Comparison of ENCODE assay signal across 12 cellular contexts in the genomic region with DNA sequence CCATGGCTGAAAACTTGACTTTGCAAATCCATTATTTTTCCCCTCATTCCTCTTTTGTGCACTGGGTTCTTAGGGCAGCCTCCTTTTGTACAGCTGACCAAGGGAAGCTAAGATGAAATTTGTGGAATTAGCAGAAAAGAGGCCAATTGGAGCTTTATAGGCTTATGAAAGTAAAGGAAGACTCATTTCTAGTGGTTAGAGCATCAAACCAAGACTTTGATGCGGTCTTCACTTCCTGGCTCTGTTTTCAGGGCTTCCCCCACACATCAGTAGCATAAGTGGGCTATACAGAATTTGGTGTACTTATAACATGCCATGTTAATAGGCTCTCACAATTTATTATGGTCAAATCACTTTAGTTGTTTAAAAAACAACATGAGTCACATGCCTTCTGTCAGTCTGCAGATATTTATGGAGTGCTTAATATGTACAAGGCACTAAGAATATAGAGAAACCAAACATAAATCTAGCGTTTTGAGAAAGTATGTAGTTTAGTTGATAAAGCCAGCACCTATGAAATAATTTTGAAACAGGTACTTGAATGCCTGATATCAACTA. TPM values are rescaled to one million over a fixed set of nuclear protein-coding genes. Genes with fewer than 3 reads are reported as not detected.
DNase-seq lines count a peak whose midpoint lies in the region; ATAC-seq and TF ChIP-seq lines count a peak whose summit lies in the region.
"Had no signal": no experiment of that assay in that cellular context is flagged by ENCODE, and none has a peak within 500 bp of the region (broad histone marks: within the 10 kb centered on the region; RNA-seq: fewer than 3 reads in every experiment).

No MANE protein-coding gene starts in this region.

- H3K36me3 Mint-ChIP-seq in CD4-positive, alpha-beta T cell (ENCODE audit: low read depth): no peaks in the 10 kb centered on the region
- no peaks in the 10 kb centered on the region for H3K36me3 Mint-ChIP-seq in activated T-helper 2 cell treated with anti-CD3 and anti-CD28 coated beads, Interferon-gamma antibody, Interleukin-2, Interleukin-4, amounts not matched to agents 10 μg/mL and 5 μg/mL and 100 μg/mL, durations not matched to agents 14 hours and 24 hours and 36 hours (ENCODE audit: low read depth)

- no peak overlapping the region for H3K27ac ChIP-seq in CD4-positive, alpha-beta T cell (ENCODE audit: low read depth, low read length)
- no peak overlapping the region for H3K27ac ChIP-seq in heart right ventricle

- H4K20me1 ChIP-seq in Loucy (ENCODE audit: insufficient read depth, low read length, poor library complexity, severe bottlenecking): peaks cover 75% of the 10 kb centered on the region

- no peak for TF ChIP-seq CTCF in CD4-positive, alpha-beta T cell (IDR thresholded peaks at IDR 0.05)
- no peak for TF ChIP-seq CTCF in Loucy (conservative IDR thresholded peaks at IDR 0.05; ENCODE audit: low read length)
- TF ChIP-seq CTCF in heart right ventricle (IDR thresholded peaks at IDR 0.05): no peak

- no peaks in the 10 kb centered on the region for H3K9me3 ChIP-seq in CD4-positive, alpha-beta T cell (ENCODE audit: control insufficient read depth, low read length)
- H3K9me3 ChIP-seq in Loucy (ENCODE audit: insufficient read depth, low read depth, low read length) (no peaks in the 10 kb centered on the region), heart right ventricle (no peaks in the 10 kb centered on the region)

- intact Hi-C loops in CD4-positive, alpha-beta T cell (cut with DNase I, micrococcal nuclease): no loop called here
- intact Hi-C loops in activated T-helper 2 cell treated with anti-CD3 and anti-CD28 coated beads, Interferon-gamma antibody, Interleukin-2, Interleukin-4, amounts not matched to agents 10 μg/mL and 5 μg/mL and 100 μg/mL, durations not matched to agents 14 hours and 24 hours and 36 hours (cut with micrococcal nuclease): no loop called here
- intact Hi-C loops in heart right ventricle (cut with DNase I): loop anchor here in 1 of 10 donors (10.0 kb wide), 1 partner anchor 61 kb away; no protein-coding TSS in a partner anchor

- H3K4me1 Mint-ChIP-seq in CD4-positive, alpha-beta T cell (ENCODE audit: low read depth): peaks cover 5% of the 10 kb centered on the region
- H3K4me1 Mint-ChIP-seq in activated T-helper 2 cell treated with anti-CD3 and anti-CD28 coated beads, Interferon-gamma antibody, Interleukin-2, Interleukin-4, amounts not matched to agents 10 μg/mL and 5 μg/mL and 100 μg/mL, durations not matched to agents 14 hours and 24 hours and 36 hours (ENCODE audit: low read depth): peaks cover 4% of the 10 kb centered on the region

- peak overlapping the region; percentile 77 for H3K4me2 ChIP-seq in Loucy (ENCODE audit: low read depth, low read length, poor library complexity, severe bottlenecking)

- POLR2A ChIA-PET in CD4-positive, alpha-beta T cell (lab: Charles Lee): no interaction called here

- H3K27ac Mint-ChIP-seq in CD4-positive, alpha-beta T cell: no peak overlapping the region
- H3K27ac Mint-ChIP-seq in activated T-helper 2 cell treated with anti-CD3 and anti-CD28 coated beads, Interferon-gamma antibody, Interleukin-2, Interleukin-4, amounts not matched to agents 10 μg/mL and 5 μg/mL and 100 μg/mL, durations not matched to agents 14 hours and 24 hours and 36 hours: no peak overlapping the region

- no peak overlapping the region for H3K4me3 Mint-ChIP-seq in CD4-positive, alpha-beta T cell
- H3K4me3 Mint-ChIP-seq in activated T-helper 2 cell treated with anti-CD3 and anti-CD28 coated beads, Interferon-gamma antibody, Interleukin-2, Interleukin-4, amounts not matched to agents 10 μg/mL and 5 μg/mL and 100 μg/mL, durations not matched to agents 14 hours and 24 hours and 36 hours (ENCODE audit: low read depth): no peak overlapping the region

- H3K4me1 ChIP-seq in Loucy (ENCODE audit: insufficient read depth, low read length, poor library complexity, severe bottlenecking) (peaks cover 72% of the 10 kb centered on the region), heart right ventricle (peaks cover 0 to 37% (median 16%) of the 10 kb centered on the region in 9 donors)

- peaks cover 85% of the 10 kb centered on the region for H3K79me2 ChIP-seq in Loucy (ENCODE audit: insufficient read depth, low read length)

- DNase-seq in CD4-positive, alpha-beta T cell: peak in 1 of 10 experiments; percentile 8
- no peak for DNase-seq in T1000 (lab: John Stamatoyannopoulos, UW)
- DNase-seq in SHP77 treated with DMSO at 0.1 percent for 48 hours (lab: John Stamatoyannopoulos, UW): no peak
- no peak for DNase-seq in activated T-helper 2 cell treated with anti-CD3 and anti-CD28 coated beads, Interferon-gamma antibody, Interleukin-2, Interleukin-4, amounts not matched to agents 10 μg/mL and 5 μg/mL and 100 μg/mL, durations not matched to agents 14 hours and 24 hours and 36 hours (ENCODE audit: low spot score)
- no peak for DNase-seq in heart right ventricle
- DNase-seq: activated naive CD4-positive, alpha-beta T cell treated with anti-CD3 and anti-CD28 coated beads, Interleukin-2, amount 50 U/mL, for 16 hours; HCEC 1CT; left colon; NCI-H1436 treated with DMSO at 0.1 percent for 48 hours had no signal

- no peaks in the 10 kb centered on the region for H3F3A ChIP-seq in Loucy (ENCODE audit: low read depth)

- WGBS in heart right ventricle, 2 donors: 80 to 81% methylated on average over 2 of the region's 2 CpGs

- ATAC-seq in CD4-positive, alpha-beta T cell (ENCODE audit: poor library complexity): peak; percentile 76
- ATAC-seq in GM18867 (IDR thresholded peaks at IDR 0.05; ENCODE audit: unreplicated experiment): peak; percentile 76
- peak; percentile 67 for ATAC-seq in HG02623 (IDR thresholded peaks at IDR 0.05; ENCODE audit: unreplicated experiment)
- ATAC-seq in heart right ventricle: no peak
- ATAC-seq: left colon had no signal

- H3K27me3 Mint-ChIP-seq in CD4-positive, alpha-beta T cell: peaks cover 11% of the 10 kb centered on the region
- H3K27me3 Mint-ChIP-seq in activated T-helper 2 cell treated with anti-CD3 and anti-CD28 coated beads, Interferon-gamma antibody, Interleukin-2, Interleukin-4, amounts not matched to agents 10 μg/mL and 5 μg/mL and 100 μg/mL, durations not matched to agents 14 hours and 24 hours and 36 hours (ENCODE audit: low read depth): peaks cover 22% of the 10 kb centered on the region

- CTCF ChIA-PET in CD4-positive, alpha-beta T cell (lab: Charles Lee): no interaction called here

- no peaks in the 10 kb centered on the region for H3K9me3 Mint-ChIP-seq in CD4-positive, alpha-beta T cell
- no peaks in the 10 kb centered on the region for H3K9me3 Mint-ChIP-seq in activated T-helper 2 cell treated with anti-CD3 and anti-CD28 coated beads, Interferon-gamma antibody, Interleukin-2, Interleukin-4, amounts not matched to agents 10 μg/mL and 5 μg/mL and 100 μg/mL, durations not matched to agents 14 hours and 24 hours and 36 hours

- H3K36me3 ChIP-seq in Loucy (ENCODE audit: insufficient read depth, low read length) (no peaks in the 10 kb centered on the region), heart right ventricle (no peaks in the 10 kb centered on the region)

- no peaks in the 10 kb centered on the region for H3K9me2 ChIP-seq in Loucy (replicated peaks; ENCODE audit: low read depth, low read length)

- peaks cover 50% of the 10 kb centered on the region for H3K27me3 ChIP-seq in CD4-positive, alpha-beta T cell (ENCODE audit: control insufficient read depth, insufficient read depth, low read length)
- no peaks in the 10 kb centered on the region for H3K27me3 ChIP-seq in Loucy (ENCODE audit: insufficient read depth, low read length, poor library complexity, severe bottlenecking)
- H3K27me3 ChIP-seq in heart right ventricle: peaks cover 0 to 6% (median 0%) of the 10 kb centered on the region in 7 donors

- peak overlapping the region; percentile 62 for H3K4me3 ChIP-seq in Loucy (ENCODE audit: low read length, poor library complexity, severe bottlenecking)
- no peak overlapping the region for H3K4me3 ChIP-seq in heart right ventricle

- H3K9ac ChIP-seq in Loucy (ENCODE audit: low read depth, low read length, poor library complexity, severe bottlenecking): no peak overlapping the region

- H2AFZ ChIP-seq in Loucy (ENCODE audit: low read length): no peak overlapping the region

RNA-seq across cellular contexts. Expression of a gene that starts 5.7 kb away (rescaled TPM):
- total RNA-seq in CD4-positive, alpha-beta T cell: 10 to 100 TPM; 43.6 to 47.6 TPM
- total RNA-seq in activated T-helper 2 cell treated with anti-CD3 and anti-CD28 coated beads, Interferon-gamma antibody, Interleukin-2, Interleukin-4, amounts not matched to agents 10 μg/mL and 5 μg/mL and 100 μg/mL, durations not matched to agents 14 hours and 24 hours and 36 hours: 0.87 and 1.1 TPM in 2 replicates
- total RNA-seq in heart right ventricle: 10 to 100 TPM in 1 of 10 donors, 1 to 10 TPM in 9; 5.0 to 11.2 (median 7.9) TPM
- 1 to 10 TPM; 1.6 to 7.2 TPM for polyA plus RNA-seq in heart right ventricle

Comparison
In these comparisons a context has a peak if more than half of its experiments do, and no peak if none do; other contexts are left out.
1. ATAC-seq: peak in CD4-positive, alpha-beta T cell (single experiment), GM18867 (single experiment) and HG02623 (single experiment); none in heart right ventricle (0 of 8).